ENCODE assay signal across 1 cellular context in the genomic region with DNA sequence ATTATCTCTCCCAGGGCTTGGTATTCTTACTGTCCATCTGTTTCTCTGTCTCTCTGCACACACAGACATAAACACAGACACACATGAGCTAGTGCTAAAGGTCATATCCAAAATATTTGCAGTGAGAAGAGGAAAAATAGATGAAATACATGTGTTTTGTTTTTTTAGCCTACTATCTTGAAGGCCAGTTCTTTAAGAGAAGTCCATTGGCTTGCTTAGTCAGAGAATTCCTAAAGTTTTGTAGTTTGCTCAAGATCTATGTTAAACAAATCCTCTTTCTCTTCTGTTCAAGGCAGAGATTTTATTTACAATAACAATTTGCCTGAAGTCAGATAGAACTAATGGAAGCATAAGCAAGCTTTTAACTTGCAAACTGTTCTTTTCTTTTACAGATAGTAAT.
TF ChIP-seq lines count a peak whose summit lies in the region.

No MANE protein-coding gene starts in this region.

TF ChIP-seq in HepG2, 621 proteins besides CTCF, POLR2A, EP300 and RAD21 (continued from another document and continues in another):
- TF ChIP-seq, protein P1, sequence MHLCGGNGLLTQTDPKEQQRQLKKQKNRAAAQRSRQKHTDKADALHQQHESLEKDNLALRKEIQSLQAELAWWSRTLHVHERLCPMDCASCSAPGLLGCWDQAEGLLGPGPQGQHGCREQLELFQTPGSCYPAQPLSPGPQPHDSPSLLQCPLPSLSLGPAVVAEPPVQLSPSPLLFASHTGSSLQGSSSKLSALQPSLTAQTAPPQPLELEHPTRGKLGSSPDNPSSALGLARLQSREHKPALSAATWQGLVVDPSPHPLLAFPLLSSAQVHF (CRISPR knock-in tag; IDR thresholded peaks at IDR 0.05), result no peak
- TF ChIP-seq ELF3 (CRISPR knock-in tag; IDR thresholded peaks at IDR 0.05) (peak; percentile 20; the same call in 1 of the 2 replicates), PITX1 (CRISPR knock-in tag; IDR thresholded peaks at IDR 0.05) (no peak), AHDC1 (CRISPR knock-in tag; IDR thresholded peaks at IDR 0.05; ENCODE audit: borderline replicate concordance) (peak; percentile 38; the same call in 1 of the 2 replicates), CEBPG (CRISPR knock-in tag; IDR thresholded peaks at IDR 0.05) (peak; percentile 39; the same call in 1 of the 2 replicates), ZNF354B (CRISPR knock-in tag; IDR thresholded peaks at IDR 0.05) (no peak), ZNF547 (CRISPR knock-in tag; IDR thresholded peaks at IDR 0.05) (no peak), TBX2 (CRISPR knock-in tag; IDR thresholded peaks at IDR 0.05; ENCODE audit: borderline replicate concordance) (0 out of 2 replicates have a peak, but pooled peaks have one; percentile 17), ZHX2 (IDR thresholded peaks at IDR 0.05; ENCODE audit: low read depth) (no peak), ZHX2 (CRISPR knock-in tag; IDR thresholded peaks at IDR 0.05; ENCODE audit: borderline replicate concordance) (peak; percentile 39; the same call in 1 of the 2 replicates), RARG (CRISPR knock-in tag; IDR thresholded peaks at IDR 0.05; ENCODE audit: low read depth) (no peak), ZNF484 (CRISPR knock-in tag; IDR thresholded peaks at IDR 0.05; ENCODE audit: borderline replicate concordance, low read depth) (no peak), PPARG (CRISPR knock-in tag; conservative IDR thresholded peaks at IDR 0.05) (peak; percentile 81), MEIS2 (CRISPR knock-in tag; IDR thresholded peaks at IDR 0.05) (no peak), ZNF20 (CRISPR knock-in tag; IDR thresholded peaks at IDR 0.05) (no peak), ZFP1 (CRISPR knock-in tag; IDR thresholded peaks at IDR 0.05) (0 out of 2 replicates have a peak, but pooled peaks have one; percentile 39), MNT (IDR thresholded peaks at IDR 0.05) (peak; percentile 26; the same call in 1 of the 2 replicates), ARNTL (CRISPR knock-in tag; IDR thresholded peaks at IDR 0.05) (no peak), FOXK2 (IDR thresholded peaks at IDR 0.05) (peak; percentile 80), RARA (CRISPR knock-in tag; IDR thresholded peaks at IDR 0.05) (peak; percentile 81), DPF2 (CRISPR knock-in tag; IDR thresholded peaks at IDR 0.05; ENCODE audit: borderline replicate concordance, low read depth) (peak; percentile 51; the same call in 1 of the 2 replicates), CHCHD3 (CRISPR knock-in tag; IDR thresholded peaks at IDR 0.05) (no peak), ZNF567 (CRISPR knock-in tag; IDR thresholded peaks at IDR 0.05; ENCODE audit: borderline replicate concordance) (no peak)
- TF ChIP-seq, protein P2, sequence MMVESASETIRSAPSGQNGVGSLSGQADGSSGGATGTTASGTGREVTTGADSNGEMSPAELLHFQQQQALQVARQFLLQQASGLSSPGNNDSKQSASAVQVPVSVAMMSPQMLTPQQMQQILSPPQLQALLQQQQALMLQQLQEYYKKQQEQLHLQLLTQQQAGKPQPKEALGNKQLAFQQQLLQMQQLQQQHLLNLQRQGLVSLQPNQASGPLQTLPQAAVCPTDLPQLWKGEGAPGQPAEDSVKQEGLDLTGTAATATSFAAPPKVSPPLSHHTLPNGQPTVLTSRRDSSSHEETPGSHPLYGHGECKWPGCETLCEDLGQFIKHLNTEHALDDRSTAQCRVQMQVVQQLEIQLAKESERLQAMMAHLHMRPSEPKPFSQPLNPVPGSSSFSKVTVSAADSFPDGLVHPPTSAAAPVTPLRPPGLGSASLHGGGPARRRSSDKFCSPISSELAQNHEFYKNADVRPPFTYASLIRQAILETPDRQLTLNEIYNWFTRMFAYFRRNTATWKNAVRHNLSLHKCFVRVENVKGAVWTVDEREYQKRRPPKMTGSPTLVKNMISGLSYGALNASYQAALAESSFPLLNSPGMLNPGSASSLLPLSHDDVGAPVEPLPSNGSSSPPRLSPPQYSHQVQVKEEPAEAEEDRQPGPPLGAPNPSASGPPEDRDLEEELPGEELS (CRISPR knock-in tag; IDR thresholded peaks at IDR 0.05), result peak; percentile 86
- TF ChIP-seq, protein P3, sequence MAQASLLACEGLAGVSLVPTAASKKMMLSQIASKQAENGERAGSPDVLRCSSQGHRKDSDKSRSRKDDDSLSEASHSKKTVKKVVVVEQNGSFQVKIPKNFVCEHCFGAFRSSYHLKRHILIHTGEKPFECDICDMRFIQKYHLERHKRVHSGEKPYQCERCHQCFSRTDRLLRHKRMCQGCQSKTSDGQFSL (CRISPR knock-in tag; IDR thresholded peaks at IDR 0.05), result no peak
- TF ChIP-seq, protein P4, sequence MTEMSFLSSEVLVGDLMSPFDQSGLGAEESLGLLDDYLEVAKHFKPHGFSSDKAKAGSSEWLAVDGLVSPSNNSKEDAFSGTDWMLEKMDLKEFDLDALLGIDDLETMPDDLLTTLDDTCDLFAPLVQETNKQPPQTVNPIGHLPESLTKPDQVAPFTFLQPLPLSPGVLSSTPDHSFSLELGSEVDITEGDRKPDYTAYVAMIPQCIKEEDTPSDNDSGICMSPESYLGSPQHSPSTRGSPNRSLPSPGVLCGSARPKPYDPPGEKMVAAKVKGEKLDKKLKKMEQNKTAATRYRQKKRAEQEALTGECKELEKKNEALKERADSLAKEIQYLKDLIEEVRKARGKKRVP (CRISPR knock-in tag; IDR thresholded peaks at IDR 0.05), result peak in 1 of 2 experiments; percentile 55; a peak in 1 of 4 replicates
- TF ChIP-seq, protein P5, sequence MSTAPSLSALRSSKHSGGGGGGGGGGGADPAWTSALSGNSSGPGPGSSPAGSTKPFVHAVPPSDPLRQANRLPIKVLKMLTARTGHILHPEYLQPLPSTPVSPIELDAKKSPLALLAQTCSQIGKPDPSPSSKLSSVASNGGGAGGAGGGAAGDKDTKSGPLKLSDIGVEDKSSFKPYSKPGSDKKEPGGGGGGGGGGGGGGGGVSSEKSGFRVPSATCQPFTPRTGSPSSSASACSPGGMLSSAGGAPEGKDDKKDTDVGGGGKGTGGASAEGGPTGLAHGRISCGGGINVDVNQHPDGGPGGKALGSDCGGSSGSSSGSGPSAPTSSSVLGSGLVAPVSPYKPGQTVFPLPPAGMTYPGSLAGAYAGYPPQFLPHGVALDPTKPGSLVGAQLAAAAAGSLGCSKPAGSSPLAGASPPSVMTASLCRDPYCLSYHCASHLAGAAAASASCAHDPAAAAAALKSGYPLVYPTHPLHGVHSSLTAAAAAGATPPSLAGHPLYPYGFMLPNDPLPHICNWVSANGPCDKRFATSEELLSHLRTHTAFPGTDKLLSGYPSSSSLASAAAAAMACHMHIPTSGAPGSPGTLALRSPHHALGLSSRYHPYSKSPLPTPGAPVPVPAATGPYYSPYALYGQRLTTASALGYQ (CRISPR knock-in tag; IDR thresholded peaks at IDR 0.05), result peak; percentile 76
- TF ChIP-seq, protein P6, sequence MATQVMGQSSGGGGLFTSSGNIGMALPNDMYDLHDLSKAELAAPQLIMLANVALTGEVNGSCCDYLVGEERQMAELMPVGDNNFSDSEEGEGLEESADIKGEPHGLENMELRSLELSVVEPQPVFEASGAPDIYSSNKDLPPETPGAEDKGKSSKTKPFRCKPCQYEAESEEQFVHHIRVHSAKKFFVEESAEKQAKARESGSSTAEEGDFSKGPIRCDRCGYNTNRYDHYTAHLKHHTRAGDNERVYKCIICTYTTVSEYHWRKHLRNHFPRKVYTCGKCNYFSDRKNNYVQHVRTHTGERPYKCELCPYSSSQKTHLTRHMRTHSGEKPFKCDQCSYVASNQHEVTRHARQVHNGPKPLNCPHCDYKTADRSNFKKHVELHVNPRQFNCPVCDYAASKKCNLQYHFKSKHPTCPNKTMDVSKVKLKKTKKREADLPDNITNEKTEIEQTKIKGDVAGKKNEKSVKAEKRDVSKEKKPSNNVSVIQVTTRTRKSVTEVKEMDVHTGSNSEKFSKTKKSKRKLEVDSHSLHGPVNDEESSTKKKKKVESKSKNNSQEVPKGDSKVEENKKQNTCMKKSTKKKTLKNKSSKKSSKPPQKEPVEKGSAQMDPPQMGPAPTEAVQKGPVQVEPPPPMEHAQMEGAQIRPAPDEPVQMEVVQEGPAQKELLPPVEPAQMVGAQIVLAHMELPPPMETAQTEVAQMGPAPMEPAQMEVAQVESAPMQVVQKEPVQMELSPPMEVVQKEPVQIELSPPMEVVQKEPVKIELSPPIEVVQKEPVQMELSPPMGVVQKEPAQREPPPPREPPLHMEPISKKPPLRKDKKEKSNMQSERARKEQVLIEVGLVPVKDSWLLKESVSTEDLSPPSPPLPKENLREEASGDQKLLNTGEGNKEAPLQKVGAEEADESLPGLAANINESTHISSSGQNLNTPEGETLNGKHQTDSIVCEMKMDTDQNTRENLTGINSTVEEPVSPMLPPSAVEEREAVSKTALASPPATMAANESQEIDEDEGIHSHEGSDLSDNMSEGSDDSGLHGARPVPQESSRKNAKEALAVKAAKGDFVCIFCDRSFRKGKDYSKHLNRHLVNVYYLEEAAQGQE (IDR thresholded peaks at IDR 0.05; ENCODE audit: borderline replicate concordance in 1 of 2, low read depth in 1 of 2, low read length in 2 of 2), result peak in 1 of 2 experiments; percentile 29; a peak in 1 of 4 replicates
